ENCODE assay signal across 1 cellular context in the genomic region with DNA sequence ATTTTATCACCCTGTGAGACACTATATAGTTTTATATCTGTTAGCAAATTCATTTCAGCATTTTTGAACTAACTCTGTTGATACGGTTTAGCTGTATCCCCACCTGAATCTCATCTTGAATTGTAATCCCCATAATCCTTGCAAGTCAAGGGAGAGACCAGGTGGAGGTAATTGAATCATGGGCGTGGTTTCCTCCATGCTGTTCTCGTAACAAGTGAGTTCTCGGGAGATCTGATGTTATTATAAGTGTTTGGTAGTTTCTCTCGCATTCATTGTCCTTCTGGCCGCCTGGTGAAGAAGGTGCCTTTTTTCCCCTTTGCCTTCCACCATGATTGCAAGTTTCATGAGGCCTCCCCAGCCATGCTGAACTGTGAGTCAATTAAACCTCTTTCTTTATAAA.
TF ChIP-seq lines count a peak whose summit lies in the region.

No MANE protein-coding gene starts in this region.

TF ChIP-seq in GM23338, 12 proteins besides CTCF, POLR2A, EP300 and RAD21 (continued from another document):
- TF ChIP-seq, protein P1, sequence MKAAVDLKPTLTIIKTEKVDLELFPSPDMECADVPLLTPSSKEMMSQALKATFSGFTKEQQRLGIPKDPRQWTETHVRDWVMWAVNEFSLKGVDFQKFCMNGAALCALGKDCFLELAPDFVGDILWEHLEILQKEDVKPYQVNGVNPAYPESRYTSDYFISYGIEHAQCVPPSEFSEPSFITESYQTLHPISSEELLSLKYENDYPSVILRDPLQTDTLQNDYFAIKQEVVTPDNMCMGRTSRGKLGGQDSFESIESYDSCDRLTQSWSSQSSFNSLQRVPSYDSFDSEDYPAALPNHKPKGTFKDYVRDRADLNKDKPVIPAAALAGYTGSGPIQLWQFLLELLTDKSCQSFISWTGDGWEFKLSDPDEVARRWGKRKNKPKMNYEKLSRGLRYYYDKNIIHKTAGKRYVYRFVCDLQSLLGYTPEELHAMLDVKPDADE (IDR thresholded peaks at IDR 0.05), result no peak
